Comparison of ENCODE assay signal across 10 cellular contexts in genomic region chr19:15108145-15108844, GRCh38. TPM values are rescaled to one million over a fixed set of nuclear protein-coding genes. Genes with fewer than 3 reads are reported as not detected.
DNase-seq lines count a peak whose midpoint lies in the region; ATAC-seq and TF ChIP-seq lines count a peak whose summit lies in the region.
"Had no signal": no experiment of that assay in that cellular context is flagged by ENCODE, and none has a peak within 500 bp of the region (broad histone marks: within the 10 kb centered on the region; RNA-seq: fewer than 3 reads in every experiment).

No MANE protein-coding gene starts in this region.

- TF ChIP-seq POLR2A in adrenal gland (IDR thresholded peaks at IDR 0.05), result no peak
- TF ChIP-seq POLR2A in gastrocnemius medialis (IDR thresholded peaks at IDR 0.05), result no peak

- H3K79me1 ChIP-seq in H9 (ENCODE audit: insufficient read depth, low read depth, low read length, poor library complexity, severe bottlenecking), result no peaks in the 10 kb centered on the region

- H3K27ac Mint-ChIP-seq in H9, result peak overlapping the region; percentile 65 to 91 (median 85)

- no peak for TF ChIP-seq CTCF in H9 (conservative IDR thresholded peaks at IDR 0.05)
- TF ChIP-seq CTCF in adrenal gland (IDR thresholded peaks at IDR 0.05), result no peak
- no peak for TF ChIP-seq CTCF in gastrocnemius medialis (IDR thresholded peaks at IDR 0.05 in 4 of 5, conservative IDR thresholded peaks at IDR 0.05 in 1 of 5)

- no peak overlapping the region for H2BK12ac ChIP-seq in H9 (ENCODE audit: insufficient read length, low read depth, low read length)

- H3K4me2 ChIP-seq in H9 (ENCODE audit: insufficient read depth, insufficient read length, low read length), result peak overlapping the region; percentile 73

- no peak for DNase-seq in H9
- no peak for DNase-seq in adrenal gland
- no peak for DNase-seq in iPS DF 6.9 (ENCODE audit: low read depth, low spot score)
- DNase-seq in gastrocnemius medialis, result no peak
- DNase-seq in NCI-H146 (lab: John Stamatoyannopoulos, UW), result no peak
- no peak for DNase-seq in stimulated activated naive CD4-positive, alpha-beta T cell (lab: John Stamatoyannopoulos, UW)
- no peak for DNase-seq in effector CD8-positive, alpha-beta T cell (lab: John Stamatoyannopoulos, UW)

- H3K9me3 ChIP-seq in H9 (ENCODE audit: control insufficient read depth, low read depth, low read length), result no peaks in the 10 kb centered on the region
- H3K9me3 ChIP-seq in adrenal gland (replicated peaks in 1 of 3), result no peaks in the 10 kb centered on the region
- no peaks in the 10 kb centered on the region for H3K9me3 ChIP-seq in iPS DF 6.9 (ENCODE audit: control insufficient read depth, insufficient read depth, low read length)
- H3K9me3 ChIP-seq in gastrocnemius medialis, result peaks cover 0 to 4% (median 4%) of the 10 kb centered on the region in 3 donors

- no peak overlapping the region for H3K14ac ChIP-seq in H9 (ENCODE audit: insufficient read depth, low read length)

- peaks cover 1% of the 10 kb centered on the region; the same call in 1 of the 2 replicates for H3K27me3 Mint-ChIP-seq in H9 (ENCODE audit: low read depth)

- peaks cover 0 to 35% of the 10 kb centered on the region in 2 donors for H3K36me3 ChIP-seq in adrenal gland (replicated peaks in 1 of 2)
- peaks cover 27% of the 10 kb centered on the region for H3K36me3 ChIP-seq in iPS DF 6.9 (ENCODE audit: control insufficient read depth, insufficient read depth, low read length)
- H3K36me3 ChIP-seq in gastrocnemius medialis, result no peaks in the 10 kb centered on the region

- no peak overlapping the region for H3K23ac ChIP-seq in H9 (ENCODE audit: insufficient read length, low read depth, low read length)

- H3K4me3 Mint-ChIP-seq in H9, result peak overlapping the region; percentile 78 to 87

- H3K4ac ChIP-seq in H9 (ENCODE audit: low read depth, low read length), result no peak overlapping the region

- in situ Hi-C loops in gastrocnemius medialis (cut with MboI; ENCODE audit: low sequenced_read_pairs in 4 of 4), result no loop called here

- H3K4me1 ChIP-seq in H9 (ENCODE audit: insufficient read depth, low read length), result no peaks in the 10 kb centered on the region; the same call in 1 of the 2 replicates
- H3K4me1 ChIP-seq in adrenal gland (replicated peaks in 1 of 2), result peaks cover 0 to 5% of the 10 kb centered on the region in 2 donors
- no peaks in the 10 kb centered on the region; the same call in none of the 2 replicates for H3K4me1 ChIP-seq in iPS DF 6.9 (ENCODE audit: control insufficient read depth, insufficient read depth, low read length)
- peaks cover 0 to 2% of the 10 kb centered on the region in 2 donors for H3K4me1 ChIP-seq in gastrocnemius medialis

- H2BK5ac ChIP-seq in H9 (ENCODE audit: insufficient read length, low read length), result no peak overlapping the region

- H4K5ac ChIP-seq in H9 (ENCODE audit: insufficient read length, low read depth, low read length), result no peak overlapping the region

- no peak overlapping the region for H2AK5ac ChIP-seq in H9 (ENCODE audit: insufficient read length, low read length)

- H2BK15ac ChIP-seq in H9 (ENCODE audit: low read depth, low read length), result no peak overlapping the region

- H3K9me3 Mint-ChIP-seq in H9, result peaks cover 11 to 17% of the 10 kb centered on the region in 2 experiments

- H3K27me3 ChIP-seq in H9 (ENCODE audit: insufficient read depth, low read length) (no peaks in the 10 kb centered on the region), adrenal gland (no peaks in the 10 kb centered on the region), iPS DF 6.9 (ENCODE audit: control insufficient read depth, insufficient read depth, low read length) (no peaks in the 10 kb centered on the region), gastrocnemius medialis (peaks cover 10 to 29% (median 12%) of the 10 kb centered on the region in 3 donors)

- H3T11ph ChIP-seq in H9 (ENCODE audit: low read length), result no peak overlapping the region

- peaks cover 25 to 40% (median 36%) of the 10 kb centered on the region in 3 experiments for H3K36me3 Mint-ChIP-seq in H9 (ENCODE audit: insufficient read depth in 1 of 3, low read depth in 3 of 3)

- H3K79me2 ChIP-seq in H9 (ENCODE audit: insufficient read depth, low read length), result no peaks in the 10 kb centered on the region

- no peak overlapping the region for H2BK120ac ChIP-seq in H9 (ENCODE audit: low read depth, low read length, poor library complexity, severe bottlenecking)

- H3K4me3 ChIP-seq in adrenal gland (peak overlapping the region in 2 of 4 donors; percentile 55 to 96), iPS DF 6.9 (ENCODE audit: low read length) (peak overlapping the region; percentile 68; the same call in 1 of the 2 replicates), gastrocnemius medialis (peak overlapping the region; percentile 65 to 79 (median 78))
- H3K4me3 ChIP-seq: GM12878 had no signal

- no peak overlapping the region for H2AFZ ChIP-seq in H9 (ENCODE audit: low read length)

- no peaks in the 10 kb centered on the region for H4K20me1 ChIP-seq in H9 (ENCODE audit: control insufficient read depth, insufficient read depth, insufficient read length)

- no peak overlapping the region for H3K18ac ChIP-seq in H9 (ENCODE audit: insufficient read length, low read depth, low read length)

- H3K4me1 Mint-ChIP-seq in H9, result peaks cover 15 to 17% of the 10 kb centered on the region in 2 experiments

- intact Hi-C loops in adrenal gland (cut with DNase I), result no loop called here
- intact Hi-C loops in gastrocnemius medialis (cut with DNase I; ENCODE audit: low total_unique reads), result no loop called here

- H3K56ac ChIP-seq in H9 (ENCODE audit: insufficient read length, low read depth, low read length), result no peak overlapping the region

- H3K9ac ChIP-seq in H9 (ENCODE audit: extremely low read depth, insufficient read length, low read length), result peak overlapping the region; percentile 5

- WGBS in H9 (ENCODE audit: extremely low coverage, insufficient read length, low lambda C conversion rate), result no CpG with 5 or more reads among the region's 10 CpGs
- 42 to 65% (median 47%) methylated on average over 10 of the region's 10 CpGs for WGBS in adrenal gland, 4 donors
- WGBS in iPS DF 6.9 (ENCODE audit: insufficient coverage, insufficient read length), result no CpG with 5 or more reads among the region's 10 CpGs

- H3K27ac ChIP-seq in H9 (ENCODE audit: insufficient read length, low read depth, low read length), result no peak overlapping the region
- H3K27ac ChIP-seq in adrenal gland, result peak overlapping the region in 4 of 5 donors; percentile 63 to 95 (median 76)
- no peak overlapping the region for H3K27ac ChIP-seq in iPS DF 6.9 (ENCODE audit: low read length)
- H3K27ac ChIP-seq in gastrocnemius medialis, result peak overlapping the region; percentile 79 to 87 (median 80)

- ATAC-seq in gastrocnemius medialis (no peak), GM18511 (IDR thresholded peaks at IDR 0.05; ENCODE audit: unreplicated experiment) (no peak)
- ATAC-seq: GM12878 had no signal

- H4K91ac ChIP-seq in H9 (ENCODE audit: insufficient read length, low read depth, low read length), result no peak overlapping the region

- no peak overlapping the region for H4K8ac ChIP-seq in H9 (replicated peaks; ENCODE audit: insufficient read length, low read depth, low read length)

- H3K23me2 ChIP-seq in H9 (ENCODE audit: insufficient read length, low read depth, low read length, poor library complexity, severe bottlenecking), result peaks cover 10% of the 10 kb centered on the region

- no peak overlapping the region for H2BK20ac ChIP-seq in H9 (ENCODE audit: low read depth, low read length, poor library complexity, severe bottlenecking)

RNA-seq across cellular contexts. Expression of gene SYDE1, which starts 1.1 kb away (rescaled TPM):
- total RNA-seq in H9 (2021) (19.3 and 21.4 TPM in 2 replicates), adrenal gland (10 to 100 TPM; 11.2 to 45.1 (median 31.6) TPM), gastrocnemius medialis (1 to 10 TPM; 3.2 to 6.3 (median 5.2) TPM)
- polyA plus RNA-seq in adrenal gland, result 10 to 100 TPM in 2 of 3 donors, 1 to 10 TPM in 1; 2.5 to 14.2 (median 11.5) TPM
- total RNA-seq: GM12878 had no signal
- polyA plus RNA-seq: GM12878 had no signal

RNA-seq across cellular contexts. Expression of gene OR1I1, which starts 26.3 kb away (rescaled TPM):
- total RNA-seq in H9 (2021) (not detected in 2 replicates), adrenal gland (not detected), gastrocnemius medialis (not detected)
- polyA plus RNA-seq in adrenal gland, result not detected
- total RNA-seq: dermis microvascular lymphatic vessel endothelial cell, GM12878 had no signal
- polyA plus RNA-seq: GM12878 had no signal

RNA-seq across cellular contexts. Expression of gene CASP14, which starts 59.0 kb away (rescaled TPM):
- total RNA-seq in H9 (2021), result not detected in 2 replicates
- total RNA-seq in adrenal gland, result not detected
- polyA plus RNA-seq in adrenal gland, result not detected
- not detected for total RNA-seq in gastrocnemius medialis
- total RNA-seq: dermis microvascular lymphatic vessel endothelial cell had no signal

Comparison
In these comparisons a context has a peak if more than half of its experiments do, and no peak if none do; other contexts are left out.
1. H3K27ac ChIP-seq: peak in adrenal gland (4 of 5) and gastrocnemius medialis (4 of 4); none in H9 (single experiment) and iPS DF 6.9 (single experiment).